Comparison of ENCODE assay signal across 33 cellular contexts in the genomic region with DNA sequence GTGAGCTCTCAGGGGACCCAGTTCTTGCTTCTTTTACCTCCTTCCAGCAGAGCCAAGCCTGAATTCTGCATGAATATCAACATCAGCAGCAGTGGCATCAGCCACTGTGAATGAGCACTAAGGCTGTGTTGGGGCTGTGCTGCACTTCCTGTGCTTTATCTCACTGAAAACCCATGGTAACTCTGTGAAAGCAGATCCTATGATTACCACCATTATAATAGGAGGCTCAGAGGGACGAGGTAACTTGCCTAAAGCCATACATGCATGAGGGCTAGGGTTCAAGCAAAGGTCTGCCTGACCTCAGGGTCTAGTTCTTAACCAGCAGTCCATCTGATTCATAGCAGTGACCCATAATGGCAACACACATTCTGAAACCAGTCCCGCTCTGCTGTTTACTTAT.
"Had no signal": no experiment of that assay in that cellular context is flagged by ENCODE, and none has a peak within 500 bp of the region (broad histone marks: within the 10 kb centered on the region; RNA-seq: fewer than 3 reads in every experiment).

No MANE protein-coding gene starts in this region.

- H3K4me1 Mint-ChIP-seq: activated CD4-positive, alpha-beta T cell treated with anti-CD3 and anti-CD28 coated beads for 36 hours; activated CD4-positive, alpha-beta T cell treated with anti-CD3 and anti-CD28 coated beads, Interleukin-2, amount 10 ng/mL, durations not matched to agents 24 days and 14 days; activated CD8-positive, alpha-beta memory T cell treated with anti-CD3 and anti-CD28 coated beads, Interleukin-2, amount 10 ng/mL, durations not matched to agents 7 days and 5 days; activated naive CD4-positive, alpha-beta T cell treated with anti-CD3 and anti-CD28 coated beads, Interleukin-2, amount 50 U/mL, for 24 hours; activated naive CD8-positive, alpha-beta T cell treated with anti-CD3 and anti-CD28 coated beads for 36 hours; activated naive CD8-positive, alpha-beta T cell treated with anti-CD3 and anti-CD28 coated beads, Interleukin-2, amount 50 U/mL, for 24 hours had no signal

- H3K4me3 Mint-ChIP-seq: activated CD4-positive, alpha-beta memory T cell treated with anti-CD3 and anti-CD28 coated beads for 36 hours; activated CD4-positive, alpha-beta T cell treated with anti-CD3 and anti-CD28 coated beads for 36 hours; activated CD4-positive, alpha-beta T cell treated with anti-CD3 and anti-CD28 coated beads, Interleukin-2, amount 10 ng/mL, durations not matched to agents 24 days and 14 days; activated CD8-positive, alpha-beta memory T cell treated with anti-CD3 and anti-CD28 coated beads, Interleukin-2, amount 10 ng/mL, durations not matched to agents 7 days and 5 days; activated CD8-positive, alpha-beta T cell treated with anti-CD3 and anti-CD28 coated beads, Interleukin-2, amount 10 ng/mL, durations not matched to agents 7 days and 5 days; activated naive CD4-positive, alpha-beta T cell treated with anti-CD3 and anti-CD28 coated beads for 36 hours; activated naive CD4-positive, alpha-beta T cell treated with anti-CD3 and anti-CD28 coated beads, Interleukin-2, amount 50 U/mL, for 24 hours; activated naive CD8-positive, alpha-beta T cell treated with anti-CD3 and anti-CD28 coated beads for 36 hours; activated naive CD8-positive, alpha-beta T cell treated with anti-CD3 and anti-CD28 coated beads, Interleukin-2, amount 50 U/mL, for 24 hours; activated T-helper 1 cell treated with anti-CD3 and anti-CD28 coated beads, Interleukin-12 subunit alpha, Interleukin-12 subunit beta, Interleukin-2, Interleukin-4 antibody, amounts not matched to agents 30 ng/mL and 10 ng/mL and 1 ng/mL, durations not matched to agents 14 hours and 24 hours and 36 hours; effector memory CD8-positive, alpha-beta T cell had no signal

- H2AFZ ChIP-seq: hepatocyte had no signal

- H3K79me2 ChIP-seq: hepatocyte had no signal

- H3K27ac ChIP-seq: adrenal gland, body of pancreas, epithelial cell of prostate, esophagus squamous epithelium, gastroesophageal sphincter, heart right ventricle, hepatocyte had no signal

- H3K4me1 ChIP-seq: adrenal gland, body of pancreas, esophagus squamous epithelium, gastroesophageal sphincter, heart right ventricle had no signal

- DNase-seq: activated CD4-positive, alpha-beta memory T cell treated with anti-CD3 and anti-CD28 coated beads for 36 hours; activated CD4-positive, alpha-beta T cell treated with anti-CD3 and anti-CD28 coated beads for 36 hours; activated CD4-positive, alpha-beta T cell treated with anti-CD3 and anti-CD28 coated beads, Interleukin-2, amount 10 ng/mL, durations not matched to agents 24 days and 14 days; activated CD4-positive, CD25-positive, alpha-beta regulatory T cell; activated CD4-positive, CD25-positive, alpha-beta regulatory T cell treated with anti-CD3 and anti-CD28 coated beads, Interleukin-2, amount 50 U/mL, for 72 hours; activated CD8-positive, alpha-beta memory T cell treated with anti-CD3 and anti-CD28 coated beads, Interleukin-2, amount 10 ng/mL, durations not matched to agents 7 days and 5 days; activated CD8-positive, alpha-beta memory T cell treated with anti-CD3 and anti-CD28 coated beads, Interleukin-2, amount 50 U/mL, for 4 hours; activated CD8-positive, alpha-beta T cell treated with anti-CD3 and anti-CD28 coated beads, Interleukin-2, amount 10 ng/mL, durations not matched to agents 7 days and 5 days; activated effector memory CD4-positive, alpha-beta T cell treated with anti-CD3 and anti-CD28 coated beads, Interleukin-2, amount 50 U/mL, for 16 hours; activated naive CD4-positive, alpha-beta T cell treated with anti-CD3 and anti-CD28 coated beads for 36 hours; activated naive CD8-positive, alpha-beta T cell treated with anti-CD3 and anti-CD28 coated beads for 36 hours; activated naive CD8-positive, alpha-beta T cell treated with anti-CD3 and anti-CD28 coated beads, Interleukin-2, amount 50 U/mL, for 24 hours; activated T-cell treated with anti-CD3 and anti-CD28 coated beads, Interleukin-2, amount 50 U/mL, for 1 hour; activated T-cell treated with anti-CD3 and anti-CD28 coated beads, Interleukin-2, amount 50 U/mL, for 48 hours; adrenal gland; body of pancreas; caudate nucleus; cortex of kidney; dermis blood vessel endothelial cell; effector CD4-positive, alpha-beta T cell; effector memory CD8-positive, alpha-beta T cell; esophagus squamous epithelium; foreskin melanocyte; heart right ventricle had no signal

- FAIRE-seq: colon, endometrium, endothelial cell of umbilical vein had no signal

- H3K4me3 ChIP-seq: adrenal gland, body of pancreas, esophagus squamous epithelium, gastroesophageal sphincter, heart right ventricle, hepatocyte had no signal

- H3K36me3 ChIP-seq: adrenal gland, esophagus squamous epithelium, gastroesophageal sphincter, heart right ventricle had no signal

- H3K9me3 ChIP-seq: adrenal gland, body of pancreas, esophagus squamous epithelium, heart right ventricle had no signal

- H3K27me3 ChIP-seq: body of pancreas, hepatocyte had no signal

- H3K4me2 ChIP-seq: hepatocyte had no signal

- ATAC-seq: activated CD4-positive, alpha-beta T cell treated with anti-CD3 and anti-CD28 coated beads for 36 hours; activated CD8-positive, alpha-beta memory T cell treated with anti-CD3 and anti-CD28 coated beads, Interleukin-2, amount 10 ng/mL, durations not matched to agents 7 days and 5 days; activated CD8-positive, alpha-beta T cell treated with anti-CD3 and anti-CD28 coated beads, Interleukin-2, amount 10 ng/mL, durations not matched to agents 7 days and 5 days; activated naive CD8-positive, alpha-beta T cell treated with anti-CD3 and anti-CD28 coated beads, Interleukin-2, amount 50 U/mL, for 24 hours; body of pancreas; effector memory CD8-positive, alpha-beta T cell; gastroesophageal sphincter; heart right ventricle had no signal

- H3K9me3 Mint-ChIP-seq: activated CD4-positive, alpha-beta memory T cell treated with anti-CD3 and anti-CD28 coated beads for 36 hours; activated naive CD4-positive, alpha-beta T cell treated with anti-CD3 and anti-CD28 coated beads for 36 hours; activated naive CD8-positive, alpha-beta T cell treated with anti-CD3 and anti-CD28 coated beads for 36 hours; activated T-helper 1 cell treated with anti-CD3 and anti-CD28 coated beads, Interleukin-12 subunit alpha, Interleukin-12 subunit beta, Interleukin-2, Interleukin-4 antibody, amounts not matched to agents 30 ng/mL and 10 ng/mL and 1 ng/mL, durations not matched to agents 14 hours and 24 hours and 36 hours; activated T-helper 2 cell treated with anti-CD3 and anti-CD28 coated beads, Interferon-gamma antibody, Interleukin-2, Interleukin-4, amounts not matched to agents 10 μg/mL and 5 μg/mL and 100 μg/mL, durations not matched to agents 14 hours and 24 hours and 36 hours had no signal

- H3K27ac Mint-ChIP-seq: activated CD4-positive, alpha-beta memory T cell treated with anti-CD3 and anti-CD28 coated beads for 36 hours; activated CD4-positive, alpha-beta T cell treated with anti-CD3 and anti-CD28 coated beads for 36 hours; activated CD4-positive, alpha-beta T cell treated with anti-CD3 and anti-CD28 coated beads, Interleukin-2, amount 10 ng/mL, durations not matched to agents 24 days and 14 days; activated CD8-positive, alpha-beta memory T cell treated with anti-CD3 and anti-CD28 coated beads, Interleukin-2, amount 10 ng/mL, durations not matched to agents 7 days and 5 days; activated CD8-positive, alpha-beta T cell treated with anti-CD3 and anti-CD28 coated beads, Interleukin-2, amount 10 ng/mL, durations not matched to agents 7 days and 5 days; activated naive CD4-positive, alpha-beta T cell treated with anti-CD3 and anti-CD28 coated beads for 36 hours; activated naive CD4-positive, alpha-beta T cell treated with anti-CD3 and anti-CD28 coated beads, Interleukin-2, amount 50 U/mL, for 24 hours; activated naive CD8-positive, alpha-beta T cell treated with anti-CD3 and anti-CD28 coated beads for 36 hours; activated naive CD8-positive, alpha-beta T cell treated with anti-CD3 and anti-CD28 coated beads, Interleukin-2, amount 50 U/mL, for 24 hours; activated T-helper 1 cell treated with anti-CD3 and anti-CD28 coated beads, Interleukin-12 subunit alpha, Interleukin-12 subunit beta, Interleukin-2, Interleukin-4 antibody, amounts not matched to agents 30 ng/mL and 10 ng/mL and 1 ng/mL, durations not matched to agents 14 hours and 24 hours and 36 hours; activated T-helper 2 cell treated with anti-CD3 and anti-CD28 coated beads, Interferon-gamma antibody, Interleukin-2, Interleukin-4, amounts not matched to agents 10 μg/mL and 5 μg/mL and 100 μg/mL, durations not matched to agents 14 hours and 24 hours and 36 hours; effector memory CD8-positive, alpha-beta T cell had no signal

- H3K36me3 Mint-ChIP-seq: activated CD4-positive, alpha-beta memory T cell treated with anti-CD3 and anti-CD28 coated beads for 36 hours; activated CD8-positive, alpha-beta memory T cell treated with anti-CD3 and anti-CD28 coated beads, Interleukin-2, amount 10 ng/mL, durations not matched to agents 7 days and 5 days; activated naive CD4-positive, alpha-beta T cell treated with anti-CD3 and anti-CD28 coated beads, Interleukin-2, amount 50 U/mL, for 24 hours; activated naive CD8-positive, alpha-beta T cell treated with anti-CD3 and anti-CD28 coated beads for 36 hours had no signal
